Comparison of ENCODE assay signal across 8 cellular contexts in genomic region chr11:69101100-69101791, GRCh38. TPM values are rescaled to one million over a fixed set of nuclear protein-coding genes. Genes with fewer than 3 reads are reported as not detected.
DNase-seq lines count a peak whose midpoint lies in the region; ATAC-seq, FAIRE-seq and TF ChIP-seq lines count a peak whose summit lies in the region.

No MANE protein-coding gene starts in this region.

- DNase-seq in AML-193 (lab: John Stamatoyannopoulos, UW) (peak; percentile 9 to 37), NCI-H1694 treated with DMSO at 0.1 percent for 48 hours (lab: John Stamatoyannopoulos, UW) (peak; percentile 33), bronchial epithelial cell (ENCODE audit: low read depth) (peak; percentile 62), kidney tubule cell (ENCODE audit: low spot score) (peak; percentile 89)
- DNase-seq in activated CD4-positive, CD25-positive, alpha-beta regulatory T cell treated with anti-CD3 and anti-CD28 coated beads, Interleukin-2, amount 50 U/mL, for 16 hours (ENCODE audit: low read depth, low spot score): peak; percentile 44
- peak; percentile 69 for DNase-seq in stimulated activated CD4-positive, alpha-beta T cell treated with anti-CD3 and anti-CD28 coated beads, Interleukin-2, amount 100 ng/mL, for 4 hours (ENCODE audit: low read depth)

- peak; percentile 54 for ATAC-seq in GM19455 (IDR thresholded peaks at IDR 0.05; ENCODE audit: unreplicated experiment)
- ATAC-seq in HG02870 (IDR thresholded peaks at IDR 0.05; ENCODE audit: unreplicated experiment): no peak

- H3K4me3 ChIP-seq in bronchial epithelial cell (ENCODE audit: low read depth, low read length): no peak overlapping the region

- peak; percentile 100 for TF ChIP-seq CTCF in bronchial epithelial cell (IDR thresholded peaks at IDR 0.05; ENCODE audit: insufficient read depth, low read length, severe bottlenecking)

- H3K27me3 ChIP-seq in bronchial epithelial cell (ENCODE audit: control insufficient read depth, insufficient read depth, low read length): no peaks in the 10 kb centered on the region

- peak; percentile 7 for FAIRE-seq in bronchial epithelial cell (lab: Jason Lieb, UNC)

- no peaks in the 10 kb centered on the region for H3K36me3 ChIP-seq in bronchial epithelial cell (ENCODE audit: control insufficient read depth, insufficient read depth, low read length)

RNA-seq across cellular contexts. Expression of gene TPCN2, which starts 52.5 kb away (rescaled TPM):
- 4.5 and 6.5 TPM in 2 replicates for total RNA-seq in bronchial epithelial cell

RNA-seq across cellular contexts. Expression of gene SMIM38, which starts 54.5 kb away (rescaled TPM):
- 0.26 and 0.38 TPM in 2 replicates for total RNA-seq in bronchial epithelial cell

Comparison
In these comparisons a context has a peak if more than half of its experiments do, and no peak if none do; other contexts are left out.
1. DNase-seq: peak in every context shown above with its lines; median percentile 89 in kidney tubule cell; 69 in stimulated activated CD4-positive, alpha-beta T cell treated with anti-CD3 and anti-CD28 coated beads, Interleukin-2, amount 100 ng/mL, for 4 hours; 62 in bronchial epithelial cell; 44 in activated CD4-positive, CD25-positive, alpha-beta regulatory T cell treated with anti-CD3 and anti-CD28 coated beads, Interleukin-2, amount 50 U/mL, for 16 hours; 33 in NCI-H1694 treated with DMSO at 0.1 percent for 48 hours; 23 in AML-193.